ENCODE assay signal across 8 cellular contexts in genomic region chr14:53952533-53952932, GRCh38. TPM values are rescaled to one million over a fixed set of nuclear protein-coding genes. Genes with fewer than 3 reads are reported as not detected.
A peak's percentile ranks its signal among the peaks of the same experiment; 100 is the strongest.
DNase-seq lines count a peak whose midpoint lies in the region; ATAC-seq and TF ChIP-seq lines count a peak whose summit lies in the region.

No MANE protein-coding gene starts in this region.

- no peak for DNase-seq in Caco-2
- DNase-seq in SK-N-MC (ENCODE audit: low read depth, low spot score): no peak
- DNase-seq in foreskin fibroblast: peak in 1 of 2 donors; percentile 34
- no peak for DNase-seq in trophoblast cell
- DNase-seq in WERI-Rb-1: no peak
- no peak for DNase-seq in activated CD8-positive, alpha-beta memory T cell treated with anti-CD3 and anti-CD28 coated beads, Interleukin-2, amount 50 U/mL, for 4 hours
- no peak for DNase-seq in Kasumi-1 (lab: John Stamatoyannopoulos, UW)

- peak overlapping the region; percentile 8 for H2BK5ac ChIP-seq in trophoblast cell (ENCODE audit: low read depth, low read length, poor library complexity)

- BruUV-seq in Caco-2 (replicated peaks; lab: Mats Ljungman, UMichigan): no TSS peak

- peaks cover 6% of the 10 kb centered on the region for H3K4me1 Mint-ChIP-seq in Caco-2 (ENCODE audit: low read depth, unreplicated experiment)

- H3K27ac Mint-ChIP-seq in Caco-2 (ENCODE audit: unreplicated experiment): peak overlapping the region; percentile 80

- H3K4me1 ChIP-seq in Caco-2 (peaks cover 7% of the 10 kb centered on the region), trophoblast cell (ENCODE audit: control insufficient read depth in 1 of 2, insufficient read depth in 2 of 2, low read length in 2 of 2) (peaks cover 11 to 28% of the 10 kb centered on the region in 2 experiments)

- H3K27me3 ChIP-seq in Caco-2 (replicated peaks; ENCODE audit: control insufficient read depth, insufficient read depth, low read length) (no peaks in the 10 kb centered on the region), trophoblast cell (ENCODE audit: insufficient read depth, low read length) (no peaks in the 10 kb centered on the region), WERI-Rb-1 (ENCODE audit: insufficient read depth, low read depth, severe bottlenecking) (peaks cover 86% of the 10 kb centered on the region)

- peak overlapping the region; percentile 72 for H3K4me2 ChIP-seq in trophoblast cell (ENCODE audit: low read length)

- H3K9ac ChIP-seq in SK-N-MC (ENCODE audit: insufficient read length): no peak overlapping the region
- no peak overlapping the region for H3K9ac ChIP-seq in trophoblast cell (ENCODE audit: low read length)

- peaks cover 14% of the 10 kb centered on the region for H3K79me2 ChIP-seq in trophoblast cell (ENCODE audit: control insufficient read depth, insufficient read depth, low read length, poor library complexity)

- no peak overlapping the region for H4K12ac ChIP-seq in trophoblast cell (ENCODE audit: low read depth, low read length)

- peaks cover 95% of the 10 kb centered on the region for H3K36me3 Mint-ChIP-seq in Caco-2 (ENCODE audit: insufficient read depth, unreplicated experiment)

- no peak overlapping the region for H3K23ac ChIP-seq in trophoblast cell (ENCODE audit: low read length)

- H3K14ac ChIP-seq in trophoblast cell (ENCODE audit: low read length): no peak overlapping the region

- H3K18ac ChIP-seq in trophoblast cell (ENCODE audit: low read length): no peak overlapping the region

- no peak overlapping the region for H4K8ac ChIP-seq in trophoblast cell (ENCODE audit: low read depth, low read length)

- no peak overlapping the region for H3K27ac ChIP-seq in SK-N-MC
- H3K27ac ChIP-seq in trophoblast cell (ENCODE audit: low read depth, low read length): peak overlapping the region; percentile 57
- H3K27ac ChIP-seq in WERI-Rb-1: no peak overlapping the region

- no peak overlapping the region for H2AK5ac ChIP-seq in trophoblast cell (ENCODE audit: low read length)

- no peak overlapping the region for H2AFZ ChIP-seq in trophoblast cell (ENCODE audit: insufficient read depth, low read length, poor library complexity)

- no peak overlapping the region for H3K4me3 ChIP-seq in Caco-2 (ENCODE audit: low read depth, low read length)
- peak overlapping the region; percentile 77 for H3K4me3 ChIP-seq in SK-N-MC
- peak overlapping the region; percentile 71 to 80 for H3K4me3 ChIP-seq in foreskin fibroblast (ENCODE audit: low read depth in 1 of 2, low read length in 2 of 2)
- peak overlapping the region; percentile 68 for H3K4me3 ChIP-seq in trophoblast cell (ENCODE audit: low read depth, low read length)
- no peak overlapping the region for H3K4me3 ChIP-seq in WERI-Rb-1 (ENCODE audit: low read depth, low read length)

- intact Hi-C loops in Caco-2 (cut with micrococcal nuclease; ENCODE audit: unreplicated experiment): loop anchor here (10.0 kb wide), 1 partner anchor 108 kb away; no protein-coding TSS in a partner anchor

- peak overlapping the region; percentile 100 for H3K4me3 Mint-ChIP-seq in Caco-2 (ENCODE audit: unreplicated experiment)

- CTCF ChIA-PET in Caco-2 (lab: Charles Lee): no interaction called here

- POLR2A ChIA-PET in Caco-2 (lab: Charles Lee): no interaction called here

- H3K36me3 ChIP-seq in Caco-2 (ENCODE audit: control insufficient read depth, insufficient read depth, low read length) (no peaks in the 10 kb centered on the region; the same call in 1 of the 2 replicates), SK-N-MC (ENCODE audit: insufficient read depth, low read length) (no peaks in the 10 kb centered on the region), trophoblast cell (ENCODE audit: control insufficient read depth in 1 of 2, insufficient read depth in 2 of 2, low read length in 2 of 2) (peaks cover 9 to 13% of the 10 kb centered on the region in 2 experiments), WERI-Rb-1 (no peaks in the 10 kb centered on the region)

- TF ChIP-seq CTCF in Caco-2 (IDR thresholded peaks at IDR 0.05; ENCODE audit: insufficient read depth in 1 of 2, low read depth in 1 of 2, low read length in 1 of 2, severe bottlenecking in 1 of 2, unreplicated experiment in 1 of 2) (no peak), foreskin fibroblast (IDR thresholded peaks at IDR 0.05; ENCODE audit: low read depth, low read length) (no peak), WERI-Rb-1 (IDR thresholded peaks at IDR 0.05; ENCODE audit: low read depth, low read length) (no peak)

- H3K9me3 ChIP-seq in Caco-2: no peaks in the 10 kb centered on the region
- H3K9me3 ChIP-seq in SK-N-MC (ENCODE audit: low read depth, low read length): no peaks in the 10 kb centered on the region
- H3K9me3 ChIP-seq in trophoblast cell (ENCODE audit: insufficient read depth, low read depth, low read length): no peaks in the 10 kb centered on the region
- peaks cover 23% of the 10 kb centered on the region for H3K9me3 ChIP-seq in WERI-Rb-1 (ENCODE audit: severe bottlenecking)

- H2BK12ac ChIP-seq in trophoblast cell (ENCODE audit: low read length): no peak overlapping the region

- no peaks in the 10 kb centered on the region for H3K9me3 Mint-ChIP-seq in Caco-2 (ENCODE audit: unreplicated experiment)

- no peaks in the 10 kb centered on the region for H3K27me3 Mint-ChIP-seq in Caco-2 (ENCODE audit: insufficient read depth, unreplicated experiment)

- H2BK120ac ChIP-seq in trophoblast cell (ENCODE audit: insufficient read depth, low read length, poor library complexity): peak overlapping the region; percentile 3

- no peak overlapping the region for H4K91ac ChIP-seq in trophoblast cell (ENCODE audit: low read depth, low read length)

- H3K4ac ChIP-seq in trophoblast cell (ENCODE audit: low read depth, low read length): peak overlapping the region; percentile 19

- peaks cover 37% of the 10 kb centered on the region for H3K79me1 ChIP-seq in trophoblast cell (ENCODE audit: low read length)

- no CpG with 5 or more reads among the region's 10 CpGs for WGBS in trophoblast cell (ENCODE audit: extremely low coverage, insufficient coverage, insufficient read length)

- ATAC-seq in HG03521 (IDR thresholded peaks at IDR 0.05; ENCODE audit: unreplicated experiment): no peak

RNA-seq across cellular contexts. Expression of gene BMP4, which starts 4.1 kb away (rescaled TPM):
- total RNA-seq in Caco-2 (2022): 108 and 113 TPM in 2 replicates
- polyA plus RNA-seq in trophoblast cell (2013): 16.6 and 17.9 TPM in 2 replicates

Comparison
In these comparisons a context has a peak if more than half of its experiments do, and no peak if none do; other contexts are left out.
1. H3K4me3 ChIP-seq: peak in SK-N-MC (single experiment), foreskin fibroblast (2 of 2) and trophoblast cell (single experiment); none in Caco-2 (single experiment) and WERI-Rb-1 (single experiment).